ENCODE assay signal across 22 cellular contexts in genomic region chr21:29691616-29692491, GRCh38.
"Had no signal": no experiment of that assay in that cellular context is flagged by ENCODE, and none has a peak within 500 bp of the region (broad histone marks: within the 10 kb centered on the region; RNA-seq: fewer than 3 reads in every experiment).

No MANE protein-coding gene starts in this region.

- H3K4me1 ChIP-seq: SJSA1 had no signal

- H3K27me3 ChIP-seq: MG63, SJSA1 had no signal

- H3K27ac Mint-ChIP-seq: IgD-negative memory B cell had no signal

- H3K36me3 ChIP-seq: MG63, SJSA1 had no signal

- H3K36me3 Mint-ChIP-seq: IgD-negative memory B cell had no signal

- H3K27ac ChIP-seq: HL-60, SJSA1 had no signal

- H3K9me3 ChIP-seq: MG63, SJSA1 had no signal

- H3K4me3 ChIP-seq: MG63, SJSA1 had no signal

- H3K27me3 Mint-ChIP-seq: IgD-negative memory B cell had no signal

- DNase-seq: Karpas-422, KG1, MG63, NCI-H1092, NCI-H1105 treated with DMSO at 0.1 percent for 48 hours, NCI-H1417 treated with DMSO at 0.1 percent for 48 hours, NCI-H146, NCI-H1694 treated with DMSO at 0.1 percent for 48 hours, NCI-H1930, NCI-H2081, NCI-H2107, NCI-H2227 treated with DMSO at 0.1 percent for 48 hours, NCI-H524, NCI-H526 treated with DMSO at 0.1 percent for 48 hours, NCI-H748 treated with DMSO at 0.1 percent for 48 hours, Right ventricle myocardium superior, RPMI8226, SIG-M5, SW 1271 had no signal

- H3K4me3 Mint-ChIP-seq: IgD-negative memory B cell had no signal
